ENCODE assay signal across 1 cellular context in genomic region chr20:38842558-38842981, GRCh38.
TF ChIP-seq lines count a peak whose summit lies in the region.

No MANE protein-coding gene starts in this region.

TF ChIP-seq in GM23338, 12 proteins besides CTCF, POLR2A, EP300 and RAD21 (continued from another document):
- TF ChIP-seq, protein P1, sequence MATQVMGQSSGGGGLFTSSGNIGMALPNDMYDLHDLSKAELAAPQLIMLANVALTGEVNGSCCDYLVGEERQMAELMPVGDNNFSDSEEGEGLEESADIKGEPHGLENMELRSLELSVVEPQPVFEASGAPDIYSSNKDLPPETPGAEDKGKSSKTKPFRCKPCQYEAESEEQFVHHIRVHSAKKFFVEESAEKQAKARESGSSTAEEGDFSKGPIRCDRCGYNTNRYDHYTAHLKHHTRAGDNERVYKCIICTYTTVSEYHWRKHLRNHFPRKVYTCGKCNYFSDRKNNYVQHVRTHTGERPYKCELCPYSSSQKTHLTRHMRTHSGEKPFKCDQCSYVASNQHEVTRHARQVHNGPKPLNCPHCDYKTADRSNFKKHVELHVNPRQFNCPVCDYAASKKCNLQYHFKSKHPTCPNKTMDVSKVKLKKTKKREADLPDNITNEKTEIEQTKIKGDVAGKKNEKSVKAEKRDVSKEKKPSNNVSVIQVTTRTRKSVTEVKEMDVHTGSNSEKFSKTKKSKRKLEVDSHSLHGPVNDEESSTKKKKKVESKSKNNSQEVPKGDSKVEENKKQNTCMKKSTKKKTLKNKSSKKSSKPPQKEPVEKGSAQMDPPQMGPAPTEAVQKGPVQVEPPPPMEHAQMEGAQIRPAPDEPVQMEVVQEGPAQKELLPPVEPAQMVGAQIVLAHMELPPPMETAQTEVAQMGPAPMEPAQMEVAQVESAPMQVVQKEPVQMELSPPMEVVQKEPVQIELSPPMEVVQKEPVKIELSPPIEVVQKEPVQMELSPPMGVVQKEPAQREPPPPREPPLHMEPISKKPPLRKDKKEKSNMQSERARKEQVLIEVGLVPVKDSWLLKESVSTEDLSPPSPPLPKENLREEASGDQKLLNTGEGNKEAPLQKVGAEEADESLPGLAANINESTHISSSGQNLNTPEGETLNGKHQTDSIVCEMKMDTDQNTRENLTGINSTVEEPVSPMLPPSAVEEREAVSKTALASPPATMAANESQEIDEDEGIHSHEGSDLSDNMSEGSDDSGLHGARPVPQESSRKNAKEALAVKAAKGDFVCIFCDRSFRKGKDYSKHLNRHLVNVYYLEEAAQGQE (IDR thresholded peaks at IDR 0.05; ENCODE audit: unreplicated experiment), result no peak
- TF ChIP-seq STAT1 (IDR thresholded peaks at IDR 0.05; ENCODE audit: unreplicated experiment) (no peak), POLR2AphosphoS5 (IDR thresholded peaks at IDR 0.05; ENCODE audit: low read depth) (no peak), EZH2 (IDR thresholded peaks at IDR 0.05; ENCODE audit: low read depth, unreplicated experiment) (no peak), ZNF114 (CRISPR knock-in tag; IDR thresholded peaks at IDR 0.05) (no peak), ZNF331 (CRISPR knock-in tag; IDR thresholded peaks at IDR 0.05; ENCODE audit: low read depth) (no peak), CREB1 (CRISPR knock-in tag; IDR thresholded peaks at IDR 0.05; ENCODE audit: low read depth) (no peak)
TF ChIP-seq in GM23338: peak in this region for 0.
